In genomic region chr21:44058652-44058964, GRCh38 we compare ENCODE assay signal across 16 cellular contexts. TPM values are rescaled to one million over a fixed set of nuclear protein-coding genes. Genes with fewer than 3 reads are reported as not detected.
DNase-seq lines count a peak whose midpoint lies in the region; ATAC-seq, FAIRE-seq and TF ChIP-seq lines count a peak whose summit lies in the region.
"Had no signal": no experiment of that assay in that cellular context is flagged by ENCODE, and none has a peak within 500 bp of the region (broad histone marks: within the 10 kb centered on the region; RNA-seq: fewer than 3 reads in every experiment).

No MANE protein-coding gene starts in this region.

- no TSS peak for BruUV-seq in K562 (replicated peaks; lab: Mats Ljungman, UMichigan)
- BruUV-seq in Caco-2 (replicated peaks; lab: Mats Ljungman, UMichigan), result no TSS peak

- POLR2A ChIA-PET in T-cell (lab: Charles Lee), result no interaction called here
- POLR2A ChIA-PET in K562 (lab: Yijun Ruan, JAX), result interaction anchor here (0.7 to 1.6 kb wide), 6 partner anchors 10 to 364 kb away, joined by 3 to 6 read pairs (median 3); no protein-coding TSS in a partner anchor
- POLR2A ChIA-PET in CD8-positive, alpha-beta T cell (lab: Charles Lee), result no interaction called here
- POLR2A ChIA-PET in Caco-2 (lab: Charles Lee), result no interaction called here

- CTCF ChIA-PET in T-cell (lab: Charles Lee) (interaction anchor here in 1 of 2 donors (0.6 kb wide), 1 partner anchor 19 kb away, joined by 4 read pairs; no protein-coding TSS in a partner anchor), K562 (lab: Yijun Ruan, JAX; ENCODE audit: low intra/inter-chr PET ratio) (no interaction called here), Caco-2 (lab: Charles Lee) (no interaction called here)
- CTCF ChIA-PET in CD8-positive, alpha-beta T cell (lab: Charles Lee), result interaction anchor here (1.5 to 1.6 kb wide), 2 partner anchors 24 to 83 kb away, joined by 3 read pairs; no protein-coding TSS in a partner anchor

- TF ChIP-seq RAD21 in K562 (CRISPR knock-in tag; conservative IDR thresholded peaks at IDR 0.05 in 1 of 2, IDR thresholded peaks at IDR 0.05 in 1 of 2), result no peak

- TF ChIP-seq CTCF in K562 (IDR thresholded peaks at IDR 0.05 in 2 of 3, conservative IDR thresholded peaks at IDR 0.05 in 1 of 3; ENCODE audit: insufficient read depth in 2 of 3, low read depth in 1 of 3, low read length in 3 of 3) (no peak), neural progenitor cell (IDR thresholded peaks at IDR 0.05) (no peak), Caco-2 (IDR thresholded peaks at IDR 0.05; ENCODE audit: insufficient read depth in 1 of 2, low read depth in 1 of 2, low read length in 1 of 2, severe bottlenecking in 1 of 2, unreplicated experiment in 1 of 2) (no peak)
- TF ChIP-seq CTCF in CD8-positive, alpha-beta T cell (IDR thresholded peaks at IDR 0.05), result no peak

- no peaks in the 10 kb centered on the region for H3K9me1 ChIP-seq in K562 (ENCODE audit: control insufficient read depth, insufficient read depth, low read length)

- H3K27me3 ChIP-seq in K562 (ENCODE audit: control insufficient read depth in 2 of 2, insufficient read depth in 2 of 2, low read length in 2 of 2), result no peaks in the 10 kb centered on the region
- no peaks in the 10 kb centered on the region for H3K27me3 ChIP-seq in neural progenitor cell
- H3K27me3 ChIP-seq in CD8-positive, alpha-beta T cell (ENCODE audit: insufficient read depth, low read length), result no peaks in the 10 kb centered on the region
- H3K27me3 ChIP-seq in Caco-2 (replicated peaks; ENCODE audit: control insufficient read depth, insufficient read depth, low read length), result no peaks in the 10 kb centered on the region
- H3K27me3 ChIP-seq: transverse colon had no signal

- H3K4me1 Mint-ChIP-seq in activated T-cell treated with anti-CD3 and anti-CD28 coated beads, Interleukin-2, amount 50 U/mL, for 4 hours (ENCODE audit: low read depth), result peaks cover 29% of the 10 kb centered on the region
- H3K4me1 Mint-ChIP-seq in T-cell (peaks cover 10 to 35% (median 17%) of the 10 kb centered on the region in 3 donors), neural progenitor cell (peaks cover 3% of the 10 kb centered on the region), Caco-2 (ENCODE audit: low read depth, unreplicated experiment) (peaks cover 7% of the 10 kb centered on the region)
- peaks cover 17% of the 10 kb centered on the region for H3K4me1 Mint-ChIP-seq in CD8-positive, alpha-beta T cell (ENCODE audit: low read depth)

- H3K79me2 ChIP-seq in K562 (ENCODE audit: control insufficient read depth, insufficient read depth, low read length), result peaks cover 9% of the 10 kb centered on the region; the same call in 1 of the 3 replicates
- peaks cover 2% of the 10 kb centered on the region for H3K79me2 ChIP-seq in neural progenitor cell (ENCODE audit: low read depth)

- H4K20me1 ChIP-seq in K562 (replicated peaks; ENCODE audit: control insufficient read depth, insufficient read depth, low read length) (no peaks in the 10 kb centered on the region), neural progenitor cell (ENCODE audit: low read depth) (no peaks in the 10 kb centered on the region)

- no peak for TF ChIP-seq POLR2A in K562 (conservative IDR thresholded peaks at IDR 0.05)

- H2AFZ ChIP-seq in K562 (ENCODE audit: low read depth, low read length) (no peak overlapping the region), neural progenitor cell (replicated peaks) (no peak overlapping the region)

- H3K36me3 Mint-ChIP-seq in activated T-cell treated with anti-CD3 and anti-CD28 coated beads, Interleukin-2, amount 50 U/mL, for 4 hours (ENCODE audit: insufficient read depth), result peaks cover 48% of the 10 kb centered on the region
- H3K36me3 Mint-ChIP-seq in T-cell (peaks cover 50% of the 10 kb centered on the region), neural progenitor cell (peaks cover 12% of the 10 kb centered on the region), Caco-2 (ENCODE audit: insufficient read depth, unreplicated experiment) (peaks cover 44% of the 10 kb centered on the region)
- peaks cover 82% of the 10 kb centered on the region for H3K36me3 Mint-ChIP-seq in CD8-positive, alpha-beta T cell

- ATAC-seq in activated T-cell treated with anti-CD3 and anti-CD28 coated beads, Interleukin-2, amount 50 U/mL, for 4 hours, result no peak
- ATAC-seq in T-cell (replicated peaks in 1 of 4) (no peak), K562 (no peak), HG03442 (IDR thresholded peaks at IDR 0.05; ENCODE audit: unreplicated experiment) (no peak)
- ATAC-seq in CD8-positive, alpha-beta T cell, result no peak
- ATAC-seq: psoas muscle; stimulated activated naive B cell treated with anti-CD40 and anti-IgM and Interleukin-4, amounts not matched to agents 10 μg/mL and 1 μg/mL and 100 μg/mL, for 72 hours had no signal

- H3K4me3 ChIP-seq in K562, result no peak overlapping the region
- H3K4me3 ChIP-seq in neural progenitor cell, result no peak overlapping the region
- H3K4me3 ChIP-seq in CD8-positive, alpha-beta T cell (ENCODE audit: low read depth, low read length), result no peak overlapping the region
- H3K4me3 ChIP-seq in Caco-2 (ENCODE audit: low read depth, low read length), result no peak overlapping the region
- H3K4me3 ChIP-seq: psoas muscle, transverse colon had no signal

- no peak for DNase-seq in activated T-cell treated with anti-CD3 and anti-CD28 coated beads, Interleukin-2, amount 50 U/mL, for 4 hours
- no peak for DNase-seq in activated T-cell treated with anti-CD3 and anti-CD28 coated beads, Interleukin-2, amount 50 U/mL, for 48 hours
- DNase-seq in T-cell, result no peak
- no peak for DNase-seq in K562 (ENCODE audit: extremely low read depth in 1 of 4, low spot score in 3 of 4)
- DNase-seq in neural progenitor cell (ENCODE audit: low spot score), result no peak
- DNase-seq in CD8-positive, alpha-beta T cell, result no peak
- no peak for DNase-seq in Caco-2
- DNase-seq: anterior cingulate cortex; C1 segment of cervical spinal cord; NCI-H524 treated with DMSO at 0.1 percent for 48 hours; psoas muscle; stimulated activated naive B cell treated with anti-CD40 and anti-IgM and Interleukin-4, amounts not matched to agents 10 μg/mL and 1 μg/mL and 100 μg/mL, for 72 hours; transverse colon had no signal

- H3K27me3 Mint-ChIP-seq in activated T-cell treated with anti-CD3 and anti-CD28 coated beads, Interleukin-2, amount 50 U/mL, for 4 hours (ENCODE audit: low read depth), result no peaks in the 10 kb centered on the region
- H3K27me3 Mint-ChIP-seq in T-cell, result no peaks in the 10 kb centered on the region
- H3K27me3 Mint-ChIP-seq in neural progenitor cell (ENCODE audit: insufficient read depth, low read depth), result no peaks in the 10 kb centered on the region
- no peaks in the 10 kb centered on the region for H3K27me3 Mint-ChIP-seq in CD8-positive, alpha-beta T cell (ENCODE audit: low read depth)
- H3K27me3 Mint-ChIP-seq in Caco-2 (ENCODE audit: insufficient read depth, unreplicated experiment), result no peaks in the 10 kb centered on the region
- H3K27me3 Mint-ChIP-seq: stimulated activated naive B cell treated with anti-CD40 and anti-IgM and Interleukin-4, amounts not matched to agents 10 μg/mL and 1 μg/mL and 100 μg/mL, for 72 hours had no signal

- H3K9me3 Mint-ChIP-seq in activated T-cell treated with anti-CD3 and anti-CD28 coated beads, Interleukin-2, amount 50 U/mL, for 4 hours, result no peaks in the 10 kb centered on the region
- H3K9me3 Mint-ChIP-seq in T-cell (no peaks in the 10 kb centered on the region), neural progenitor cell (no peaks in the 10 kb centered on the region), Caco-2 (ENCODE audit: unreplicated experiment) (no peaks in the 10 kb centered on the region)
- H3K9me3 Mint-ChIP-seq in CD8-positive, alpha-beta T cell, result no peaks in the 10 kb centered on the region
- H3K9me3 Mint-ChIP-seq: nephron; stimulated activated naive B cell treated with anti-CD40 and anti-IgM and Interleukin-4, amounts not matched to agents 10 μg/mL and 1 μg/mL and 100 μg/mL, for 72 hours had no signal

- peaks cover 3 to 8% of the 10 kb centered on the region in 2 experiments; a peak in 4 of 5 replicates for H3K4me1 ChIP-seq in K562 (replicated peaks in 1 of 2; ENCODE audit: control insufficient read depth in 2 of 2, insufficient read depth in 2 of 2, low read length in 2 of 2)
- H3K4me1 ChIP-seq in neural progenitor cell, result peaks cover 7% of the 10 kb centered on the region
- H3K4me1 ChIP-seq in CD8-positive, alpha-beta T cell (ENCODE audit: insufficient read depth, low read length), result peaks cover 4% of the 10 kb centered on the region
- H3K4me1 ChIP-seq in Caco-2, result no peaks in the 10 kb centered on the region
- H3K4me1 ChIP-seq: transverse colon had no signal

- in situ Hi-C loops in K562 (cut with MboI), result no loop called here

- peaks cover 87% of the 10 kb centered on the region for H3K36me3 ChIP-seq in K562 (ENCODE audit: control insufficient read depth, insufficient read depth, low read length)
- no peaks in the 10 kb centered on the region for H3K36me3 ChIP-seq in neural progenitor cell
- H3K36me3 ChIP-seq in CD8-positive, alpha-beta T cell (ENCODE audit: insufficient read depth, low read length), result peaks cover 33% of the 10 kb centered on the region
- H3K36me3 ChIP-seq in Caco-2 (ENCODE audit: control insufficient read depth, insufficient read depth, low read length), result no peaks in the 10 kb centered on the region; the same call in 1 of the 2 replicates

- H3K27ac Mint-ChIP-seq in T-cell (peak overlapping the region; percentile 7 to 89), neural progenitor cell (peak overlapping the region; percentile 4), Caco-2 (ENCODE audit: unreplicated experiment) (no peak overlapping the region)
- H3K27ac Mint-ChIP-seq in CD8-positive, alpha-beta T cell, result no peak overlapping the region

- H3K4me3 Mint-ChIP-seq in activated T-cell treated with anti-CD3 and anti-CD28 coated beads, Interleukin-2, amount 50 U/mL, for 4 hours, result peak overlapping the region; percentile 80
- H3K4me3 Mint-ChIP-seq in T-cell, result peak overlapping the region in 1 of 3 donors; percentile 44
- no peak overlapping the region for H3K4me3 Mint-ChIP-seq in neural progenitor cell
- no peak overlapping the region for H3K4me3 Mint-ChIP-seq in CD8-positive, alpha-beta T cell
- H3K4me3 Mint-ChIP-seq in Caco-2 (ENCODE audit: unreplicated experiment), result no peak overlapping the region
- H3K4me3 Mint-ChIP-seq: nephron; stimulated activated naive B cell treated with anti-CD40 and anti-IgM and Interleukin-4, amounts not matched to agents 10 μg/mL and 1 μg/mL and 100 μg/mL, for 72 hours had no signal

- H3K4me2 ChIP-seq in K562 (ENCODE audit: insufficient read depth, low read length), result no peak overlapping the region
- no peak overlapping the region for H3K4me2 ChIP-seq in neural progenitor cell

- TF ChIP-seq EP300 in K562 (IDR thresholded peaks at IDR 0.05; ENCODE audit: low read length), result no peak

- H3K9ac ChIP-seq in K562 (ENCODE audit: insufficient read depth in 1 of 2, low read depth in 2 of 2, low read length in 2 of 2), result no peak overlapping the region; a peak in 1 of 4 replicates
- no peak overlapping the region for H3K9ac ChIP-seq in neural progenitor cell

- 89% methylated on average over 12 of the region's 12 CpGs for WGBS in K562 (ENCODE audit: insufficient coverage, low coverage, missing lambda C conversion rate)

- no peaks in the 10 kb centered on the region for H3F3A ChIP-seq in neural progenitor cell (ENCODE audit: low read depth)

- intact Hi-C loops in K562 (cut with micrococcal nuclease), result no loop called here
- intact Hi-C loops in CD8-positive, alpha-beta T cell (cut with DNase I, micrococcal nuclease), result no loop called here
- intact Hi-C loops in Caco-2 (cut with micrococcal nuclease; ENCODE audit: unreplicated experiment), result no loop called here

- H3K9me3 ChIP-seq in K562 (replicated peaks; ENCODE audit: control insufficient read depth, insufficient read depth, low read depth, low read length) (no peaks in the 10 kb centered on the region), neural progenitor cell (ENCODE audit: low read depth) (no peaks in the 10 kb centered on the region), Caco-2 (no peaks in the 10 kb centered on the region)
- H3K9me3 ChIP-seq in CD8-positive, alpha-beta T cell (ENCODE audit: low read length), result no peaks in the 10 kb centered on the region
- H3K9me3 ChIP-seq: psoas muscle, transverse colon had no signal

- no peak for FAIRE-seq in K562 (lab: Jason Lieb, UNC)

- H3K27ac ChIP-seq in K562 (ENCODE audit: extremely low read depth, low read depth, low read length), result no peak overlapping the region
- no peak overlapping the region for H3K27ac ChIP-seq in neural progenitor cell
- no peak overlapping the region for H3K27ac ChIP-seq in CD8-positive, alpha-beta T cell (ENCODE audit: low read depth, low read length)
- H3K27ac ChIP-seq: HL-60, psoas muscle, transverse colon had no signal

RNA-seq across cellular contexts. Expression of gene TRAPPC10, which starts 46.5 kb away (rescaled TPM):
- total RNA-seq in activated T-cell treated with anti-CD3 and anti-CD28 coated beads, Interleukin-2, amount 50 U/mL, for 4 hours, result 10 to 100 TPM; 43.0 to 48.1 (median 44.8) TPM
- 100 to 1,000 TPM in 2 of 5 donors, 10 to 100 TPM in 3; 82.5 to 144 (median 92.2) TPM for total RNA-seq in T-cell
- total RNA-seq in K562 (2011; cell fraction: chromatin; rRNA removed; ENCODE audit: low replicate concordance), result 206 and 248 TPM in 2 replicates
- 84.7 and 101 TPM in 2 replicates for total RNA-seq in K562 (2011; cell fraction: nucleolus; rRNA removed)
- total RNA-seq in K562 (2011; cell fraction: nucleoplasm; rRNA removed), result 136 and 156 TPM in 2 replicates
- 18.6 and 26.0 TPM in 2 replicates for total RNA-seq in K562 (2014; rRNA removed)
- 31.0 and 32.8 TPM in 2 replicates for total RNA-seq in K562 (2014; rRNA removed; fragmentation: Illumina TruSeq; extraction: Trizol)
- 27.3 and 30.0 TPM in 2 replicates for total RNA-seq in K562 (2015; rRNA removed; fragmentation: Illumina TruSeq; extraction: Trizol)
- 33.8 and 40.5 TPM in 2 replicates for total RNA-seq in K562 (2021)
- 24.3 and 25.4 TPM in 2 replicates for polyA plus RNA-seq in K562 (2011; rRNA removed)
- 15.0 and 18.0 TPM in 2 replicates for polyA plus RNA-seq in K562 (2011; cell fraction: cytosol; rRNA removed)
- 90.3 and 102 TPM in 2 replicates for polyA plus RNA-seq in K562 (2011; cell fraction: nucleus; rRNA removed)
- 22.2 and 26.6 TPM in 2 replicates for polyA plus RNA-seq in K562 (2012)
- 27.5 and 28.9 TPM in 2 replicates for polyA plus RNA-seq in K562 (2014; fragmentation: Illumina TruSeq; extraction: Trizol)
- 1 to 10 TPM; 1.1 to 1.3 TPM for polyA plus RNA-seq in K562 (2014; fragmentation: Nextera tagmentation; extraction: Ambion mirVana)
- 20.4 and 21.5 TPM in 2 replicates for polyA plus RNA-seq in K562 (2014; rRNA removed)
- 31.9 and 33.4 TPM in 2 replicates for polyA minus RNA-seq in K562 (2011; rRNA and poly(A)+ RNA removed)
- 13.8 and 16.4 TPM in 2 replicates for polyA minus RNA-seq in K562 (2011; cell fraction: cytosol; rRNA and poly(A)+ RNA removed)
- 27.6 and 38.5 TPM in 2 replicates for polyA minus RNA-seq in K562 (2011; cell fraction: nucleus; rRNA and poly(A)+ RNA removed)
- total RNA-seq in neural progenitor cell (ENCODE audit: low replicate concordance), result 19.8 and 23.2 TPM in 2 replicates
- total RNA-seq in CD8-positive, alpha-beta T cell, result 100 to 1,000 TPM; 128 to 130 TPM
- 43.4 and 49.4 TPM in 2 replicates for total RNA-seq in Caco-2 (2022)

RNA-seq across cellular contexts. Expression of gene PWP2, which starts 48.6 kb away (rescaled TPM):
- total RNA-seq in activated T-cell treated with anti-CD3 and anti-CD28 coated beads, Interleukin-2, amount 50 U/mL, for 4 hours, result 100 to 1,000 TPM in 1 of 3 donors, 10 to 100 TPM in 2; 24.6 to 145 (median 27.1) TPM
- total RNA-seq in T-cell (10 to 100 TPM in 4 of 5 donors, 1 to 10 TPM in 1; 8.9 to 39.3 (median 12.3) TPM), K562 (2014; rRNA removed) (47.0 and 58.9 TPM in 2 replicates), K562 (2014; rRNA removed; fragmentation: Illumina TruSeq; extraction: Trizol) (23.1 and 24.6 TPM in 2 replicates), K562 (2015; rRNA removed; fragmentation: Illumina TruSeq; extraction: Trizol) (33.1 and 36.6 TPM in 2 replicates), K562 (2021) (46.5 and 57.6 TPM in 2 replicates), neural progenitor cell (ENCODE audit: low replicate concordance) (6.9 and 9.8 TPM in 2 replicates), Caco-2 (2022) (30.6 and 31.8 TPM in 2 replicates)
- total RNA-seq in K562 (2011; cell fraction: chromatin; rRNA removed; ENCODE audit: low replicate concordance), result 95.1 and 192 TPM in 2 replicates
- total RNA-seq in K562 (2011; cell fraction: nucleolus; rRNA removed), result 89.4 and 101 TPM in 2 replicates
- 53.8 and 68.3 TPM in 2 replicates for total RNA-seq in K562 (2011; cell fraction: nucleoplasm; rRNA removed)
- polyA plus RNA-seq in K562 (2011; rRNA removed) (27.7 and 28.7 TPM in 2 replicates), K562 (2014; fragmentation: Illumina TruSeq; extraction: Trizol) (31.1 and 35.2 TPM in 2 replicates), K562 (2014; fragmentation: Nextera tagmentation; extraction: Ambion mirVana) (1 to 10 TPM in 1 of 2 experiments, under 1 TPM in 1; 0.72 to 1.9 TPM), K562 (2014; rRNA removed) (35.3 and 40.6 TPM in 2 replicates)
- 30.3 and 42.8 TPM in 2 replicates for polyA plus RNA-seq in K562 (2011; cell fraction: cytosol; rRNA removed)
- 69.1 and 77.4 TPM in 2 replicates for polyA plus RNA-seq in K562 (2011; cell fraction: nucleus; rRNA removed)
- 19.4 and 34.4 TPM in 2 replicates for polyA plus RNA-seq in K562 (2012)
- 28.2 and 34.5 TPM in 2 replicates for polyA minus RNA-seq in K562 (2011; rRNA and poly(A)+ RNA removed)
- polyA minus RNA-seq in K562 (2011; cell fraction: cytosol; rRNA and poly(A)+ RNA removed), result 22.5 and 27.6 TPM in 2 replicates
- polyA minus RNA-seq in K562 (2011; cell fraction: nucleus; rRNA and poly(A)+ RNA removed), result 32.7 and 47.2 TPM in 2 replicates
- 10 to 100 TPM; 15.7 to 22.9 TPM for total RNA-seq in CD8-positive, alpha-beta T cell

Comparison
In these comparisons a context has a peak if more than half of its experiments do, and no peak if none do; other contexts are left out.
1. H3K27ac Mint-ChIP-seq: peak in T-cell (2 of 2) and neural progenitor cell (single experiment); none in CD8-positive, alpha-beta T cell (single experiment) and Caco-2 (single experiment).